ENCODE assay signal across 19 cellular contexts in genomic region chr2:41906325-41906700, GRCh38.
DNase-seq lines count a peak whose midpoint lies in the region; ATAC-seq and TF ChIP-seq lines count a peak whose summit lies in the region.
"Had no signal": no experiment of that assay in that cellular context is flagged by ENCODE, and none has a peak within 500 bp of the region (broad histone marks: within the 10 kb centered on the region; RNA-seq: fewer than 3 reads in every experiment).

No MANE protein-coding gene starts in this region.

- H3K27ac ChIP-seq in A673 (ENCODE audit: low read depth, low read length, poor library complexity, severe bottlenecking), result no peak overlapping the region
- H3K27ac ChIP-seq in coronary artery, result no peak overlapping the region
- H3K27ac ChIP-seq: epithelial cell of prostate, HL-60, stomach had no signal

- no peaks in the 10 kb centered on the region for H3K9me3 Mint-ChIP-seq in activated T-cell treated with anti-CD3 and anti-CD28 coated beads, Interleukin-2, amount 50 U/mL, for 4 hours
- H3K9me3 Mint-ChIP-seq: memory B cell had no signal

- no peaks in the 10 kb centered on the region for H3K4me1 ChIP-seq in A673 (ENCODE audit: insufficient read depth, low read length, poor library complexity, severe bottlenecking)

- no peaks in the 10 kb centered on the region for H3K36me3 ChIP-seq in A673 (ENCODE audit: insufficient read depth, low read length, poor library complexity, severe bottlenecking)
- H3K36me3 ChIP-seq: stomach had no signal

- POLR2A ChIA-PET in A673 (lab: Charles Lee; ENCODE audit: low non-redundant PET), result interaction anchor here (0.6 kb wide), 1 partner anchor 110 kb away, joined by 3 read pairs; no protein-coding TSS in a partner anchor

- H3K36me3 Mint-ChIP-seq in activated T-cell treated with anti-CD3 and anti-CD28 coated beads, Interleukin-2, amount 50 U/mL, for 4 hours (ENCODE audit: insufficient read depth), result no peaks in the 10 kb centered on the region
- H3K36me3 Mint-ChIP-seq: activated CD8-positive, alpha-beta memory T cell treated with anti-CD3 and anti-CD28 coated beads, Interleukin-2, amount 10 ng/mL, durations not matched to agents 7 days and 5 days; memory B cell had no signal

- no TSS peak for BruUV-seq in A673 (replicated peaks; lab: Mats Ljungman, UMichigan)

- intact Hi-C loops in A673 (cut with micrococcal nuclease; ENCODE audit: unreplicated experiment) (no loop called here), left colon (cut with DNase I, micrococcal nuclease) (no loop called here)

- ATAC-seq in left colon (peak; percentile 11), GM18873 (IDR thresholded peaks at IDR 0.05; ENCODE audit: low FRiP score, unreplicated experiment) (no peak), HG03571 (IDR thresholded peaks at IDR 0.05; ENCODE audit: unreplicated experiment) (no peak)
- no peak for ATAC-seq in activated T-cell treated with anti-CD3 and anti-CD28 coated beads, Interleukin-2, amount 50 U/mL, for 4 hours
- ATAC-seq: activated CD8-positive, alpha-beta memory T cell treated with anti-CD3 and anti-CD28 coated beads, Interleukin-2, amount 10 ng/mL, durations not matched to agents 7 days and 5 days had no signal

- peaks cover 2% of the 10 kb centered on the region for H3K4me1 Mint-ChIP-seq in activated T-cell treated with anti-CD3 and anti-CD28 coated beads, Interleukin-2, amount 50 U/mL, for 4 hours (ENCODE audit: low read depth)
- H3K4me1 Mint-ChIP-seq: memory B cell had no signal

- TF ChIP-seq CTCF in A673 (conservative IDR thresholded peaks at IDR 0.05; ENCODE audit: low read depth, low read length), result no peak
- no peak for TF ChIP-seq CTCF in coronary artery (IDR thresholded peaks at IDR 0.05)

- no peaks in the 10 kb centered on the region for H3K9me3 ChIP-seq in A673 (ENCODE audit: low read depth, low read length, poor library complexity, severe bottlenecking)
- H3K9me3 ChIP-seq: Caco-2, stomach had no signal

- H3K4me3 ChIP-seq in A673 (ENCODE audit: low read depth, low read length, poor library complexity, severe bottlenecking) (no peak overlapping the region), coronary artery (no peak overlapping the region)
- H3K4me3 ChIP-seq: stomach had no signal

- DNase-seq in A673 (ENCODE audit: low spot score), result peak; percentile 30
- peak; percentile 41 for DNase-seq in GM04504 (ENCODE audit: low read depth)
- peak; percentile 49 for DNase-seq in coronary artery (ENCODE audit: low spot score)
- DNase-seq in left colon, result no peak
- no peak for DNase-seq in activated T-cell treated with anti-CD3 and anti-CD28 coated beads, Interleukin-2, amount 50 U/mL, for 4 hours
- no peak for DNase-seq in DMS53 (lab: John Stamatoyannopoulos, UW)
- DNase-seq: activated CD8-positive, alpha-beta memory T cell treated with anti-CD3 and anti-CD28 coated beads, Interleukin-2, amount 10 ng/mL, durations not matched to agents 7 days and 5 days; activated gamma-delta T cell treated with Interleukin-2 at 50 U/mL for 16 hours; Caco-2; head of caudate nucleus; MV-4-11; NCI-H1930; NCI-H446 treated with DMSO at 0.1 percent for 48 hours; stomach had no signal

- no peak overlapping the region for H3K4me3 Mint-ChIP-seq in activated T-cell treated with anti-CD3 and anti-CD28 coated beads, Interleukin-2, amount 50 U/mL, for 4 hours
- H3K4me3 Mint-ChIP-seq: activated CD8-positive, alpha-beta memory T cell treated with anti-CD3 and anti-CD28 coated beads, Interleukin-2, amount 10 ng/mL, durations not matched to agents 7 days and 5 days; memory B cell had no signal

- no peaks in the 10 kb centered on the region for H3K27me3 ChIP-seq in A673 (replicated peaks; ENCODE audit: insufficient read depth, low read depth, low read length, poor library complexity)

- CTCF ChIA-PET in A673 (lab: Charles Lee), result no interaction called here

- H3K27me3 Mint-ChIP-seq in activated T-cell treated with anti-CD3 and anti-CD28 coated beads, Interleukin-2, amount 50 U/mL, for 4 hours (ENCODE audit: low read depth), result peaks cover 27% of the 10 kb centered on the region

Comparison
In these comparisons a context has a peak if more than half of its experiments do, and no peak if none do; other contexts are left out.
1. DNase-seq: peak in A673 (single experiment), GM04504 (single experiment) and coronary artery (single experiment); none in left colon (0 of 2), activated T-cell treated with anti-CD3 and anti-CD28 coated beads, Interleukin-2, amount 50 U/mL, for 4 hours (single experiment) and DMS53 (single experiment).